Comparison of ENCODE assay signal across 22 cellular contexts in genomic region chr2:203789613-203790012, GRCh38.
DNase-seq lines count a peak whose midpoint lies in the region; ATAC-seq and TF ChIP-seq lines count a peak whose summit lies in the region.
"Had no signal": no experiment of that assay in that cellular context is flagged by ENCODE, and none has a peak within 500 bp of the region (broad histone marks: within the 10 kb centered on the region; RNA-seq: fewer than 3 reads in every experiment).

No MANE protein-coding gene starts in this region.

- H3K27me3 ChIP-seq in GM23248 (replicated peaks; ENCODE audit: insufficient read depth), result no peaks in the 10 kb centered on the region
- no peaks in the 10 kb centered on the region for H3K27me3 ChIP-seq in neural progenitor cell
- no peaks in the 10 kb centered on the region for H3K27me3 ChIP-seq in foreskin keratinocyte
- H3K27me3 ChIP-seq: MG63 had no signal

- H3K79me2 ChIP-seq in GM23248 (ENCODE audit: insufficient read depth), result no peaks in the 10 kb centered on the region
- no peaks in the 10 kb centered on the region for H3K79me2 ChIP-seq in neural progenitor cell (ENCODE audit: low read depth)

- 0 out of 2 replicates have a peak overlapping the region, but pooled peaks have one; percentile 43 for H2AFZ ChIP-seq in GM23248
- H2AFZ ChIP-seq in neural progenitor cell (replicated peaks), result peak overlapping the region; percentile 50

- TF ChIP-seq CTCF in HEK293 (tag by site-specific recombination; IDR thresholded peaks at IDR 0.05) (no peak), fibroblast of pulmonary artery (IDR thresholded peaks at IDR 0.05; ENCODE audit: low read length, missing control alignments) (no peak), neural progenitor cell (IDR thresholded peaks at IDR 0.05) (no peak), foreskin keratinocyte (conservative IDR thresholded peaks at IDR 0.05) (no peak)

- POLR2A ChIA-PET in HEK293 (lab: Yijun Ruan, JAX), result no interaction called here

- H3K36me3 ChIP-seq in GM23248 (ENCODE audit: low read depth), result no peaks in the 10 kb centered on the region
- no peaks in the 10 kb centered on the region for H3K36me3 ChIP-seq in HEK293 (ENCODE audit: control insufficient read depth in 2 of 2, insufficient read depth in 1 of 2, low read length in 2 of 2)
- H3K36me3 ChIP-seq in neural progenitor cell, result no peaks in the 10 kb centered on the region
- H3K36me3 ChIP-seq: MG63 had no signal

- H3K27ac ChIP-seq in GM23248, result peak overlapping the region; percentile 70
- no peak overlapping the region for H3K27ac ChIP-seq in HEK293 (ENCODE audit: extremely low read depth, low read depth, low read length)
- H3K27ac ChIP-seq in neural progenitor cell, result no peak overlapping the region
- H3K27ac ChIP-seq in foreskin keratinocyte, result no peak overlapping the region

- H3K4me3 ChIP-seq in GM23248 (no peak overlapping the region), HEK293 (ENCODE audit: low read depth, low read length) (no peak overlapping the region), fibroblast of pulmonary artery (replicated peaks; ENCODE audit: low read depth, low read length) (no peak overlapping the region), neural progenitor cell (no peak overlapping the region)
- H3K4me3 ChIP-seq: MG63 had no signal

- H3K4me2 ChIP-seq in GM23248 (ENCODE audit: unreplicated experiment) (peak overlapping the region; percentile 7), neural progenitor cell (no peak overlapping the region)

- H3F3A ChIP-seq in GM23248 (ENCODE audit: insufficient read depth), result peaks cover 34% of the 10 kb centered on the region
- H3F3A ChIP-seq in neural progenitor cell (ENCODE audit: low read depth), result no peaks in the 10 kb centered on the region

- peaks cover 47% of the 10 kb centered on the region for H3K4me1 ChIP-seq in GM23248 (ENCODE audit: insufficient read depth)
- no peaks in the 10 kb centered on the region for H3K4me1 ChIP-seq in HEK293 (ENCODE audit: control insufficient read depth, insufficient read depth, low read length)
- no peaks in the 10 kb centered on the region for H3K4me1 ChIP-seq in neural progenitor cell
- H3K4me1 ChIP-seq in foreskin keratinocyte, result no peaks in the 10 kb centered on the region

- no peak overlapping the region for H3K4me3 Mint-ChIP-seq in neural progenitor cell
- no peak overlapping the region for H3K4me3 Mint-ChIP-seq in activated T-cell treated with anti-CD3 and anti-CD28 coated beads, Interleukin-2, amount 50 U/mL, for 24 hours
- H3K4me3 Mint-ChIP-seq: CD14-positive monocyte, IgD-negative memory B cell had no signal

- H3K9ac ChIP-seq in GM23248 (peak overlapping the region; percentile 34), neural progenitor cell (no peak overlapping the region)

- in situ Hi-C loops in GM23248 (cut with MboI), result no loop called here

- no peaks in the 10 kb centered on the region for H3K36me3 Mint-ChIP-seq in neural progenitor cell
- H3K36me3 Mint-ChIP-seq in activated T-cell treated with anti-CD3 and anti-CD28 coated beads, Interleukin-2, amount 50 U/mL, for 24 hours (ENCODE audit: low read depth), result no peaks in the 10 kb centered on the region
- H3K36me3 Mint-ChIP-seq: CD14-positive monocyte had no signal

- H3K9me3 Mint-ChIP-seq in neural progenitor cell, result peaks cover 2% of the 10 kb centered on the region
- no peaks in the 10 kb centered on the region for H3K9me3 Mint-ChIP-seq in activated T-cell treated with anti-CD3 and anti-CD28 coated beads, Interleukin-2, amount 50 U/mL, for 24 hours
- H3K9me3 Mint-ChIP-seq: IgD-negative memory B cell had no signal

- no peaks in the 10 kb centered on the region for H4K20me1 ChIP-seq in GM23248 (ENCODE audit: insufficient read depth)
- no peaks in the 10 kb centered on the region for H4K20me1 ChIP-seq in neural progenitor cell (ENCODE audit: low read depth)

- H3K4me1 Mint-ChIP-seq in neural progenitor cell, result peaks cover 11% of the 10 kb centered on the region
- peaks cover 18% of the 10 kb centered on the region for H3K4me1 Mint-ChIP-seq in activated T-cell treated with anti-CD3 and anti-CD28 coated beads, Interleukin-2, amount 50 U/mL, for 24 hours (ENCODE audit: low read depth)
- H3K4me1 Mint-ChIP-seq: IgD-negative memory B cell had no signal

- peaks cover 3% of the 10 kb centered on the region for H3K27me3 Mint-ChIP-seq in neural progenitor cell (ENCODE audit: insufficient read depth, low read depth)
- no peaks in the 10 kb centered on the region for H3K27me3 Mint-ChIP-seq in activated T-cell treated with anti-CD3 and anti-CD28 coated beads, Interleukin-2, amount 50 U/mL, for 24 hours

- H3K9me3 ChIP-seq in GM23248 (ENCODE audit: low read depth) (no peaks in the 10 kb centered on the region), HEK293 (ENCODE audit: control insufficient read depth, insufficient read depth, low read depth, low read length) (no peaks in the 10 kb centered on the region), neural progenitor cell (ENCODE audit: low read depth) (no peaks in the 10 kb centered on the region)
- H3K9me3 ChIP-seq: MG63 had no signal

- no peaks in the 10 kb centered on the region for H3K9me2 ChIP-seq in GM23248 (ENCODE audit: insufficient read depth)

- H3K27ac Mint-ChIP-seq in neural progenitor cell, result no peak overlapping the region
- H3K27ac Mint-ChIP-seq in activated T-cell treated with anti-CD3 and anti-CD28 coated beads, Interleukin-2, amount 50 U/mL, for 24 hours, result no peak overlapping the region
- H3K27ac Mint-ChIP-seq: IgD-negative memory B cell had no signal

- no peak for DNase-seq in GM23248
- peak; percentile 31 for DNase-seq in fibroblast of pulmonary artery (ENCODE audit: low read depth)
- DNase-seq in neural progenitor cell (ENCODE audit: low spot score), result no peak
- DNase-seq in foreskin keratinocyte, result no peak
- DNase-seq in hypothalamus (lab: John Stamatoyannopoulos, UW), result no peak
- no peak for DNase-seq in activated T-cell treated with anti-CD3 and anti-CD28 coated beads, Interleukin-2, amount 50 U/mL, for 24 hours
- DNase-seq: AML-193; DMS 273 treated with DMSO at 0.1 percent for 48 hours; Karpas-422; NCI-H1048; NCI-H146; NCI-H2029 treated with DMSO at 0.1 percent for 48 hours; NCI-H2171 treated with DMSO at 0.1 percent for 48 hours; NCI-H446; NK-92 treated with Interleukin-12 subunit alpha and Interleukin-12 subunit beta, amount 100 ng/mL, for 24 hours had no signal

- no peak for ATAC-seq in foreskin keratinocyte
- ATAC-seq in GM21717 (IDR thresholded peaks at IDR 0.05; ENCODE audit: unreplicated experiment), result no peak
- ATAC-seq: HCT116, Right ventricle myocardium inferior had no signal

- CTCF ChIA-PET in HEK293 (lab: Yijun Ruan, JAX), result interaction anchor here (0.6 to 1.0 kb wide), 2 partner anchors 337 to 569 kb away, joined by 4 read pairs; no protein-coding TSS in a partner anchor

TF ChIP-seq in HEK293, 187 proteins besides CTCF, POLR2A, EP300 and RAD21:
- TF ChIP-seq ZNF341 (tag by site-specific recombination; IDR thresholded peaks at IDR 0.05; ENCODE audit: low read depth) (no peak), MEIS1 (CRISPR knock-in tag; IDR thresholded peaks at IDR 0.05; ENCODE audit: borderline replicate concordance) (no peak), ZNF10 (tag by site-specific recombination; IDR thresholded peaks at IDR 0.05) (no peak), ZSCAN4 (tag by site-specific recombination; IDR thresholded peaks at IDR 0.05) (0 out of 2 replicates have a peak, but pooled peaks have one; percentile 19)
